In the genomic region with DNA sequence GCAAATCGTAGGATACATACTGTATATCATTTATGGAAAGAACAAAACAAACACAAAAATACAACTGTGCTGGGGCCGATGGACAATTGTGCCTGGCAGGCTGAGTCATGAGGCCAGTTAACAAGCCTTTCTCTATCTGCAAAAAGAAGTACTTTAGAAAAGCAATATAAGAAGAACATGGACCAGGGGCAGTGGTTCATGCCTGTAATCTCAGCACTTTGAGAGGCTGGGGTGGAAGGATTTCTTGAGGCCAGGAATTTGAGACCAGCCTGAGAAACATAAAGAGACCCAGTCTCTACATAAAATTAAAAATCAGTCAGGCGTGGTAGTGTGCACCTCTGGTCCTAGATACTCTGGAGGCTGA, we compare ENCODE assay signal across 9 cellular contexts. TPM values are rescaled to one million over a fixed set of nuclear protein-coding genes. Genes with fewer than 3 reads are reported as not detected.
DNase-seq lines count a peak whose midpoint lies in the region; ATAC-seq and TF ChIP-seq lines count a peak whose summit lies in the region.
"Had no signal": no experiment of that assay in that cellular context is flagged by ENCODE, and none has a peak within 500 bp of the region (broad histone marks: within the 10 kb centered on the region; RNA-seq: fewer than 3 reads in every experiment).

No MANE protein-coding gene starts in this region.

- intact Hi-C loops in OCI-LY7 (cut with micrococcal nuclease; ENCODE audit: unreplicated experiment): loop anchor here (1.0 kb wide), 2 partner anchors 12 to 34 kb away; no protein-coding TSS in a partner anchor
- intact Hi-C loops in dendritic cell treated with granulocyte-macrophage colony-stimulating factor and Interleukin-4, amounts not matched to agents 40 ng/mL and 50 ng/mL, for 4 days (cut with micrococcal nuclease): no loop called here

- peak overlapping the region; percentile 76 for H2AFZ ChIP-seq in OCI-LY7 (ENCODE audit: low read length)

- TF ChIP-seq CTCF in OCI-LY7 (conservative IDR thresholded peaks at IDR 0.05; ENCODE audit: low read length) (no peak), nephron progenitor cell (IDR thresholded peaks at IDR 0.05) (no peak)

- no peaks in the 10 kb centered on the region for H3K9me2 ChIP-seq in OCI-LY7 (ENCODE audit: insufficient read depth, low read length)

- peaks cover 66 to 90% (median 86%) of the 10 kb centered on the region in 10 experiments for H3K4me1 ChIP-seq in BLaER1 treated with 17β-estradiol and CSF1 and Interleukin-3, amounts not matched to agents 10 nM and 100 nM
- H3K4me1 ChIP-seq in OCI-LY7 (ENCODE audit: insufficient read depth, low read length, poor library complexity, severe bottlenecking): peaks cover 84% of the 10 kb centered on the region

- peak overlapping the region; percentile 61 for H3K4me3 Mint-ChIP-seq in dendritic cell treated with granulocyte-macrophage colony-stimulating factor and Interleukin-4, amounts not matched to agents 40 ng/mL and 50 ng/mL, for 4 days
- H3K4me3 Mint-ChIP-seq in nephron progenitor cell: no peak overlapping the region

- no peak for DNase-seq in OCI-LY7 (ENCODE audit: low spot score)
- DNase-seq in nephron progenitor cell: no peak
- DNase-seq in NCI-H226: no peak
- no peak for DNase-seq in dermis blood vessel endothelial cell
- DNase-seq: NCI-H526 treated with DMSO at 0.1 percent for 48 hours had no signal

- H3K36me3 Mint-ChIP-seq in dendritic cell treated with granulocyte-macrophage colony-stimulating factor and Interleukin-4, amounts not matched to agents 40 ng/mL and 50 ng/mL, for 4 days (ENCODE audit: low read depth): no peaks in the 10 kb centered on the region
- no peaks in the 10 kb centered on the region for H3K36me3 Mint-ChIP-seq in nephron progenitor cell (ENCODE audit: low read depth)

- no TSS peak for BruUV-seq in OCI-LY7 (replicated peaks; lab: Mats Ljungman, UMichigan)

- no peaks in the 10 kb centered on the region for H3K9me3 ChIP-seq in BLaER1 treated with 17β-estradiol and CSF1 and Interleukin-3, amounts not matched to agents 10 nM and 100 nM (replicated peaks in 1 of 11)
- H3K9me3 ChIP-seq in OCI-LY7 (ENCODE audit: low read length): no peaks in the 10 kb centered on the region

- no peaks in the 10 kb centered on the region for H3K79me2 ChIP-seq in OCI-LY7 (ENCODE audit: insufficient read depth, low read depth, low read length)

- H3K4me3 ChIP-seq in BLaER1 treated with 17β-estradiol and CSF1 and Interleukin-3, amounts not matched to agents 10 nM and 100 nM: peak overlapping the region in 1 of 10 experiments; percentile 13; a peak in 1 of 20 replicates
- peak overlapping the region; percentile 6 for H3K4me3 ChIP-seq in OCI-LY7 (ENCODE audit: low read depth, low read length, poor library complexity, severe bottlenecking)

- peak overlapping the region; percentile 64 for H3K27ac Mint-ChIP-seq in dendritic cell treated with granulocyte-macrophage colony-stimulating factor and Interleukin-4, amounts not matched to agents 40 ng/mL and 50 ng/mL, for 4 days
- H3K27ac Mint-ChIP-seq in nephron progenitor cell: peak overlapping the region; percentile 33

- no peak for ATAC-seq in HG02759 (IDR thresholded peaks at IDR 0.05; ENCODE audit: unreplicated experiment)
- ATAC-seq in GM18909 (IDR thresholded peaks at IDR 0.05; ENCODE audit: poor library complexity, unreplicated experiment): no peak

- no peaks in the 10 kb centered on the region for H3K27me3 ChIP-seq in BLaER1 treated with 17β-estradiol and CSF1 and Interleukin-3, amounts not matched to agents 10 nM and 100 nM

- no peaks in the 10 kb centered on the region for H3K9me3 Mint-ChIP-seq in dendritic cell treated with granulocyte-macrophage colony-stimulating factor and Interleukin-4, amounts not matched to agents 40 ng/mL and 50 ng/mL, for 4 days
- H3K9me3 Mint-ChIP-seq in nephron progenitor cell: no peaks in the 10 kb centered on the region

- H3K9ac ChIP-seq in BLaER1 treated with 17β-estradiol and CSF1 and Interleukin-3, amounts not matched to agents 10 nM and 100 nM: peak overlapping the region in 8 of 11 experiments; percentile 12 to 75 (median 60); a peak in 14 of 22 replicates

- peaks cover 32% of the 10 kb centered on the region for H3K4me1 Mint-ChIP-seq in dendritic cell treated with granulocyte-macrophage colony-stimulating factor and Interleukin-4, amounts not matched to agents 40 ng/mL and 50 ng/mL, for 4 days (ENCODE audit: low read depth)
- peaks cover 43% of the 10 kb centered on the region for H3K4me1 Mint-ChIP-seq in nephron progenitor cell

- peaks cover 3% of the 10 kb centered on the region for H3K27me3 Mint-ChIP-seq in dendritic cell treated with granulocyte-macrophage colony-stimulating factor and Interleukin-4, amounts not matched to agents 40 ng/mL and 50 ng/mL, for 4 days
- H3K27me3 Mint-ChIP-seq in nephron progenitor cell (ENCODE audit: low read depth, poor library complexity): peaks cover 12% of the 10 kb centered on the region

- POLR2A ChIA-PET in OCI-LY7 (lab: Charles Lee): no interaction called here

- peak overlapping the region in 10 of 11 experiments; percentile 65 to 98 (median 78); a peak in 19 of 22 replicates for H3K27ac ChIP-seq in BLaER1 treated with 17β-estradiol and CSF1 and Interleukin-3, amounts not matched to agents 10 nM and 100 nM
- H3K27ac ChIP-seq in OCI-LY7 (ENCODE audit: low read depth, low read length, poor library complexity, severe bottlenecking): peak overlapping the region; percentile 68

- H4K20me1 ChIP-seq in BLaER1 treated with 17β-estradiol and CSF1 and Interleukin-3, amounts not matched to agents 10 nM and 100 nM: no peaks in the 10 kb centered on the region
- no peaks in the 10 kb centered on the region for H4K20me1 ChIP-seq in OCI-LY7 (ENCODE audit: insufficient read depth, low read length)

- peak overlapping the region; percentile 60 to 87 (median 76) for H3K4me2 ChIP-seq in BLaER1 treated with 17β-estradiol and CSF1 and Interleukin-3, amounts not matched to agents 10 nM and 100 nM
- peak overlapping the region; percentile 43 for H3K4me2 ChIP-seq in OCI-LY7 (ENCODE audit: low read length)

- no peaks in the 10 kb centered on the region for H3K36me3 ChIP-seq in BLaER1 treated with 17β-estradiol and CSF1 and Interleukin-3, amounts not matched to agents 10 nM and 100 nM
- H3K36me3 ChIP-seq in OCI-LY7 (ENCODE audit: insufficient read depth, low read length): no peaks in the 10 kb centered on the region

- CTCF ChIA-PET in OCI-LY7 (lab: Charles Lee; ENCODE audit: unreplicated experiment): interaction anchor here (0.6 kb wide), 1 partner anchor 21 kb away, joined by 3 read pairs; a partner anchor contains a TSS

RNA-seq across cellular contexts. Expression of a gene that starts 13.8 kb away (rescaled TPM):
- 18.0 and 19.8 TPM in 2 replicates for total RNA-seq in OCI-LY7 (2014; rRNA removed; shearing (Covaris generic))
- total RNA-seq in OCI-LY7 (2022) (39.9 and 48.3 TPM in 2 replicates), dermis blood vessel endothelial cell (not detected in 2 replicates)

RNA-seq across cellular contexts. Expression of a gene that starts 20.9 kb away (rescaled TPM):
- total RNA-seq in OCI-LY7 (2014; rRNA removed; shearing (Covaris generic)): 18.4 and 23.7 TPM in 2 replicates
- total RNA-seq in OCI-LY7 (2022) (22.2 and 25.5 TPM in 2 replicates), dermis blood vessel endothelial cell (23.0 and 26.1 TPM in 2 replicates)

RNA-seq across cellular contexts. Expression of a gene that starts 39.5 kb away (rescaled TPM):
- total RNA-seq in OCI-LY7 (2014; rRNA removed; shearing (Covaris generic)): 82.7 and 86.0 TPM in 2 replicates
- total RNA-seq in OCI-LY7 (2022) (46.9 and 51.6 TPM in 2 replicates), dermis blood vessel endothelial cell (0.51 and 4.1 TPM in 2 replicates)

RNA-seq across cellular contexts. Expression of a gene that starts 47.0 kb away (rescaled TPM):
- total RNA-seq in OCI-LY7 (2014; rRNA removed; shearing (Covaris generic)): not detected in 2 replicates
- not detected in 2 replicates for total RNA-seq in OCI-LY7 (2022)
- 46.4 and 74.0 TPM in 2 replicates for total RNA-seq in dermis blood vessel endothelial cell

RNA-seq across cellular contexts. Expression of a gene that starts 55.6 kb away (rescaled TPM):
- 0.35 and 0.51 TPM in 2 replicates for total RNA-seq in OCI-LY7 (2014; rRNA removed; shearing (Covaris generic))
- 1.0 and 1.3 TPM in 2 replicates for total RNA-seq in OCI-LY7 (2022)
- total RNA-seq in dermis blood vessel endothelial cell: 1.5 and 7.1 TPM in 2 replicates

Comparison
In these comparisons a context has a peak if more than half of its experiments do, and no peak if none do; other contexts are left out.
1. RNA of a gene that starts 13.8 kb away (total RNA-seq): 18.0 to 48.3 TPM in OCI-LY7; not detected in dermis blood vessel endothelial cell; every median in the first group is over 10 times any median in the second.